ENCODE assay signal across 16 cellular contexts in the genomic region with DNA sequence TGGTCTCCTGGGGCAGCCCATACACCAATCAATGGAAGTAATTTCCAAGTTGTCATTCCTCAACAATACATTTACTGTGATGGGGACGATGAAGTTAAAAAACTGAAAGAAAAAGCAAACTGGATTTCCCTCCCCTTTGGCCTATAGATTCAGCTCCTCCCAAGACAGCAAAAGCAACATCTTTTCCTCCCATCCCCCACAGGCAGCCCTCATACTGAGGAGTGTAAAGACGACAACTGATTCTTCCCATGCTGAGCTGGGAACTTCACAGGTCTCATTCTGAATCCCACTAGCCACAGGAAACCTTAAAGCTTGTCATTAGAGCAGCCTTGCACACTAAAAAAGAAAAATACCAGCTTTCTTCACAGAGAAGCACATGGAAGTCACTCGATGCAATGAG. TPM values are rescaled to one million over a fixed set of nuclear protein-coding genes. Genes with fewer than 3 reads are reported as not detected.
DNase-seq lines count a peak whose midpoint lies in the region; ATAC-seq and TF ChIP-seq lines count a peak whose summit lies in the region.
"Had no signal": no experiment of that assay in that cellular context is flagged by ENCODE, and none has a peak within 500 bp of the region (broad histone marks: within the 10 kb centered on the region; RNA-seq: fewer than 3 reads in every experiment).

No MANE protein-coding gene starts in this region.

- peak overlapping the region; percentile 40 for H3K9ac ChIP-seq in HUES6 (ENCODE audit: low read length)
- H3K9ac ChIP-seq in neural progenitor cell: no peak overlapping the region
- H3K9ac ChIP-seq: GM23248 had no signal

- H3K27ac ChIP-seq in HUES6 (ENCODE audit: low read depth, low read length): peak overlapping the region; percentile 75; the same call in 1 of the 2 replicates
- peak overlapping the region; percentile 36 for H3K27ac ChIP-seq in neural progenitor cell
- no peak overlapping the region for H3K27ac ChIP-seq in uterus
- H3K27ac ChIP-seq: ascending aorta, GM23248, lower lobe of right lung had no signal

- H3K4me3 ChIP-seq in HUES6 (ENCODE audit: low read depth, low read length) (peak overlapping the region; percentile 3; the same call in 1 of the 2 replicates), neural progenitor cell (no peak overlapping the region), uterus (no peak overlapping the region)
- H3K4me3 ChIP-seq: ascending aorta, GM23248, lower lobe of right lung had no signal

- H4K20me1 ChIP-seq in neural progenitor cell (ENCODE audit: low read depth): no peaks in the 10 kb centered on the region

- peak; percentile 72 for DNase-seq in activated CD4-positive, alpha-beta T cell treated with anti-CD3 and anti-CD28 coated beads, Interleukin-2, amount 10 ng/mL, durations not matched to agents 24 days and 14 days
- DNase-seq in activated CD4-positive, alpha-beta T cell treated with anti-CD3 and anti-CD28 coated beads, Interleukin-2, amount 50 U/mL, for 1 hour: no peak
- no peak for DNase-seq in activated naive CD8-positive, alpha-beta T cell treated with anti-CD3 and anti-CD28 coated beads for 36 hours
- DNase-seq in neural progenitor cell (ENCODE audit: low spot score) (no peak), G401 (ENCODE audit: low spot score) (no peak), uterus (no peak)
- DNase-seq: GM23248; lower lobe of right lung; NCI-H1105; NCI-H2081 treated with DMSO at 0.1 percent for 48 hours; NCI-H510A; stimulated activated naive CD4-positive, alpha-beta T cell treated with Interleukin-2 at 50 U/mL for 16 hours had no signal

- no peaks in the 10 kb centered on the region for H3K9me3 Mint-ChIP-seq in activated CD4-positive, alpha-beta T cell treated with anti-CD3 and anti-CD28 coated beads, Interleukin-2, amount 10 ng/mL, durations not matched to agents 24 days and 14 days
- H3K9me3 Mint-ChIP-seq in activated naive CD8-positive, alpha-beta T cell treated with anti-CD3 and anti-CD28 coated beads for 36 hours: no peaks in the 10 kb centered on the region
- H3K9me3 Mint-ChIP-seq in neural progenitor cell: no peaks in the 10 kb centered on the region
- H3K9me3 Mint-ChIP-seq: activated T-helper 17 cell treated with anti-CD3 and anti-CD28 coated beads, Interleukin-2, amount 50 U/mL, for 72 hours had no signal

- intact Hi-C loops in activated CD4-positive, alpha-beta T cell treated with anti-CD3 and anti-CD28 coated beads, Interleukin-2, amount 10 ng/mL, durations not matched to agents 24 days and 14 days (cut with micrococcal nuclease): no loop called here
- intact Hi-C loops in uterus (cut with DNase I; ENCODE audit: low total_unique reads): no loop called here

- no peaks in the 10 kb centered on the region for H3K79me2 ChIP-seq in neural progenitor cell (ENCODE audit: low read depth)

- H3K36me3 ChIP-seq in HUES6 (ENCODE audit: control insufficient read depth, insufficient read depth, low read length) (no peaks in the 10 kb centered on the region), neural progenitor cell (no peaks in the 10 kb centered on the region), uterus (no peaks in the 10 kb centered on the region)
- H3K36me3 ChIP-seq: ascending aorta, lower lobe of right lung had no signal

- ATAC-seq in HG03175 (IDR thresholded peaks at IDR 0.05; ENCODE audit: unreplicated experiment): no peak
- ATAC-seq: activated T-helper 17 cell treated with anti-CD3 and anti-CD28 coated beads, Interleukin-2, amount 50 U/mL, for 72 hours had no signal

- peak overlapping the region; percentile 18 for H3K4me2 ChIP-seq in neural progenitor cell

- H3K9me3 ChIP-seq in HUES6 (ENCODE audit: control insufficient read depth, insufficient read depth, low read depth, low read length): no peaks in the 10 kb centered on the region
- H3K9me3 ChIP-seq in neural progenitor cell (ENCODE audit: low read depth): no peaks in the 10 kb centered on the region
- no peaks in the 10 kb centered on the region for H3K9me3 ChIP-seq in uterus
- H3K9me3 ChIP-seq: ascending aorta, lower lobe of right lung had no signal

- no peak overlapping the region for H3K4me3 Mint-ChIP-seq in activated CD4-positive, alpha-beta T cell treated with anti-CD3 and anti-CD28 coated beads, Interleukin-2, amount 10 ng/mL, durations not matched to agents 24 days and 14 days
- no peak overlapping the region for H3K4me3 Mint-ChIP-seq in activated naive CD8-positive, alpha-beta T cell treated with anti-CD3 and anti-CD28 coated beads for 36 hours
- H3K4me3 Mint-ChIP-seq in neural progenitor cell: no peak overlapping the region
- H3K4me3 Mint-ChIP-seq: activated T-helper 17 cell treated with anti-CD3 and anti-CD28 coated beads, Interleukin-2, amount 50 U/mL, for 72 hours had no signal

- H3K36me3 Mint-ChIP-seq in activated CD4-positive, alpha-beta T cell treated with anti-CD3 and anti-CD28 coated beads, Interleukin-2, amount 10 ng/mL, durations not matched to agents 24 days and 14 days (ENCODE audit: low read depth): peaks cover 12% of the 10 kb centered on the region
- H3K36me3 Mint-ChIP-seq in activated naive CD8-positive, alpha-beta T cell treated with anti-CD3 and anti-CD28 coated beads for 36 hours: peaks cover 12% of the 10 kb centered on the region
- H3K36me3 Mint-ChIP-seq in neural progenitor cell: no peaks in the 10 kb centered on the region

- TF ChIP-seq POLR2A in uterus (IDR thresholded peaks at IDR 0.05): no peak

- peak overlapping the region; percentile 77 for H3K27ac Mint-ChIP-seq in activated CD4-positive, alpha-beta T cell treated with anti-CD3 and anti-CD28 coated beads, Interleukin-2, amount 10 ng/mL, durations not matched to agents 24 days and 14 days
- peak overlapping the region; percentile 32 for H3K27ac Mint-ChIP-seq in activated naive CD8-positive, alpha-beta T cell treated with anti-CD3 and anti-CD28 coated beads for 36 hours
- peak overlapping the region; percentile 50 for H3K27ac Mint-ChIP-seq in neural progenitor cell
- H3K27ac Mint-ChIP-seq: activated T-helper 17 cell treated with anti-CD3 and anti-CD28 coated beads, Interleukin-2, amount 50 U/mL, for 72 hours had no signal

- H3K4me1 ChIP-seq in HUES6 (ENCODE audit: control insufficient read depth, insufficient read depth, low read length) (peaks cover 69% of the 10 kb centered on the region), neural progenitor cell (peaks cover 37% of the 10 kb centered on the region), uterus (no peaks in the 10 kb centered on the region)

- H3K27me3 ChIP-seq in HUES6 (ENCODE audit: control insufficient read depth, insufficient read depth, low read length) (no peaks in the 10 kb centered on the region), neural progenitor cell (no peaks in the 10 kb centered on the region), uterus (no peaks in the 10 kb centered on the region)
- H3K27me3 ChIP-seq: ascending aorta had no signal

- TF ChIP-seq CTCF in neural progenitor cell (IDR thresholded peaks at IDR 0.05) (no peak), uterus (IDR thresholded peaks at IDR 0.05) (no peak)

- peaks cover 16% of the 10 kb centered on the region for H3F3A ChIP-seq in neural progenitor cell (ENCODE audit: low read depth)

- H2AFZ ChIP-seq in neural progenitor cell (replicated peaks): peak overlapping the region; percentile 15
- H2AFZ ChIP-seq: GM23248 had no signal

- in situ Hi-C loops in G401 (cut with HindIII; ENCODE audit: low sequenced_read_pairs): no loop called here

- H3K4me1 Mint-ChIP-seq in activated CD4-positive, alpha-beta T cell treated with anti-CD3 and anti-CD28 coated beads, Interleukin-2, amount 10 ng/mL, durations not matched to agents 24 days and 14 days: peaks cover 38% of the 10 kb centered on the region
- peaks cover 40% of the 10 kb centered on the region for H3K4me1 Mint-ChIP-seq in activated naive CD8-positive, alpha-beta T cell treated with anti-CD3 and anti-CD28 coated beads for 36 hours
- peaks cover 49% of the 10 kb centered on the region for H3K4me1 Mint-ChIP-seq in neural progenitor cell

- H3K27me3 Mint-ChIP-seq in activated CD4-positive, alpha-beta T cell treated with anti-CD3 and anti-CD28 coated beads, Interleukin-2, amount 10 ng/mL, durations not matched to agents 24 days and 14 days: no peaks in the 10 kb centered on the region
- H3K27me3 Mint-ChIP-seq in activated naive CD8-positive, alpha-beta T cell treated with anti-CD3 and anti-CD28 coated beads for 36 hours: no peaks in the 10 kb centered on the region
- no peaks in the 10 kb centered on the region for H3K27me3 Mint-ChIP-seq in neural progenitor cell (ENCODE audit: insufficient read depth, low read depth)
- H3K27me3 Mint-ChIP-seq: activated T-helper 17 cell treated with anti-CD3 and anti-CD28 coated beads, Interleukin-2, amount 50 U/mL, for 72 hours had no signal

RNA-seq across cellular contexts. Expression of a gene that starts 48.5 kb away (rescaled TPM):
- 19.0 and 19.2 TPM in 2 replicates for total RNA-seq in activated CD4-positive, alpha-beta T cell treated with anti-CD3 and anti-CD28 coated beads, Interleukin-2, amount 10 ng/mL, durations not matched to agents 24 days and 14 days
- 10 to 100 TPM; 13.1 to 13.2 TPM for total RNA-seq in activated naive CD8-positive, alpha-beta T cell treated with anti-CD3 and anti-CD28 coated beads for 36 hours
- total RNA-seq in neural progenitor cell (ENCODE audit: low replicate concordance) (0.56 and 1.2 TPM in 2 replicates), uterus (10 to 100 TPM in 1 of 4 donors, 1 to 10 TPM in 2, under 1 TPM in 1; 0.59 to 35.1 (median 4.2) TPM)
- total RNA-seq in G401 (2014; rRNA removed; shearing (Covaris generic)): 0.06 and 1.9 TPM in 2 replicates

Comparison
In these comparisons a context has a peak if more than half of its experiments do, and no peak if none do; other contexts are left out.
1. H3K27ac ChIP-seq: peak in HUES6 (single experiment) and neural progenitor cell (single experiment); none in uterus (0 of 2).
2. Peak in every context shown above with its lines, with median percentiles within 50 percentile points of each other: H3K27ac Mint-ChIP-seq.